8 cellular contexts compared by ENCODE assay signal in the genomic region with DNA sequence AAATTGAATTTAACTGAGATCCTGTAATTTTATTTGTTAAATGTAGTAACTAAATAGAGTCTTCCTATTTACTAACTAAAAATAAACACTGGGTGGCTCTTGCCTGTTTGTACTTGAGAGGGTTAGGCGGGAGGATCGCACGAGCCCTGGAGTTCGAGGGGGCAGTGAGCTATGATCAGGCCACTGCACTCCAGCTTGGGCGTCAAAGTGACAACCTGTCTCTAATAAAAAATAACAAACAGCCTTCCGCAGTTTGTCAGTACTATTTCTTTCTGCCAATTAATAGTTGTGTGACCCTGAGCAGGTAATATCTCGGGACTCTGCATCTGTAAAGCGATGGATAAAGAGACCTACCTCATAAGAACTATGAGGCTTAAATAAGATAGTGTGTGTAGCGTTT. TPM values are rescaled to one million over a fixed set of nuclear protein-coding genes. Genes with fewer than 3 reads are reported as not detected.
DNase-seq lines count a peak whose midpoint lies in the region; ATAC-seq and TF ChIP-seq lines count a peak whose summit lies in the region.

No MANE protein-coding gene starts in this region.

- peak overlapping the region; percentile 90 for H3K9ac ChIP-seq in MM.1S (ENCODE audit: low read length)

- peaks cover 46% of the 10 kb centered on the region for H3K79me2 ChIP-seq in MM.1S (ENCODE audit: low read length)

- CTCF ChIA-PET in CD8-positive, alpha-beta T cell (lab: Charles Lee) = interaction anchor here (1.1 to 2.4 kb wide), 2 partner anchors 39 to 42 kb away, joined by 3 to 8 read pairs; partner anchors contain the start of gene ARF4
- CTCF ChIA-PET in naive thymus-derived CD4-positive, alpha-beta T cell (lab: Charles Lee) = interaction anchor here (0.9 kb wide), 1 partner anchor 158 kb away, joined by 4 read pairs; no protein-coding TSS in a partner anchor

- peaks cover 31% of the 10 kb centered on the region for H3K4me1 ChIP-seq in CD8-positive, alpha-beta T cell (ENCODE audit: insufficient read depth, low read length)
- peaks cover 3% of the 10 kb centered on the region; the same call in 1 of the 2 replicates for H3K4me1 ChIP-seq in MM.1S (ENCODE audit: low read length)
- H3K4me1 ChIP-seq in naive thymus-derived CD4-positive, alpha-beta T cell (ENCODE audit: control insufficient read depth in 2 of 2, insufficient read depth in 2 of 2, low read length in 2 of 2) = peaks cover 22% of the 10 kb centered on the region in 2 donors

- H3K27me3 Mint-ChIP-seq in CD8-positive, alpha-beta T cell (ENCODE audit: low read depth) = no peaks in the 10 kb centered on the region
- H3K27me3 Mint-ChIP-seq in naive thymus-derived CD4-positive, alpha-beta T cell = no peaks in the 10 kb centered on the region

- H3K4me2 ChIP-seq in MM.1S (ENCODE audit: low read depth, low read length) = peak overlapping the region; percentile 96

- TF ChIP-seq CTCF in CD8-positive, alpha-beta T cell (IDR thresholded peaks at IDR 0.05) = no peak
- no peak for TF ChIP-seq CTCF in MM.1S (IDR thresholded peaks at IDR 0.05; ENCODE audit: low read length)
- no peak for TF ChIP-seq CTCF in dorsolateral prefrontal cortex (IDR thresholded peaks at IDR 0.05 in 54 of 56, conservative IDR thresholded peaks at IDR 0.05 in 2 of 56; ENCODE audit: low read depth in 1 of 56, partially characterized antibody in 56 of 56)
- TF ChIP-seq CTCF in omental fat pad (IDR thresholded peaks at IDR 0.05) = no peak

- peaks cover 26% of the 10 kb centered on the region for H3K36me3 Mint-ChIP-seq in CD8-positive, alpha-beta T cell
- H3K36me3 Mint-ChIP-seq in naive thymus-derived CD4-positive, alpha-beta T cell = peaks cover 0 to 22% (median 18%) of the 10 kb centered on the region in 5 donors

- peak in 1 of 7 experiments; percentile 6 for DNase-seq in CD8-positive, alpha-beta T cell
- no peak for DNase-seq in MM.1S
- no peak for DNase-seq in dorsolateral prefrontal cortex
- peak in 1 of 9 donors; percentile 1 for DNase-seq in naive thymus-derived CD4-positive, alpha-beta T cell
- no peak for DNase-seq in omental fat pad (ENCODE audit: low spot score)

- peaks cover 35% of the 10 kb centered on the region for H3K4me1 Mint-ChIP-seq in CD8-positive, alpha-beta T cell (ENCODE audit: low read depth)
- H3K4me1 Mint-ChIP-seq in naive thymus-derived CD4-positive, alpha-beta T cell = peaks cover 13 to 45% (median 34%) of the 10 kb centered on the region in 7 donors

- no peaks in the 10 kb centered on the region for H4K20me1 ChIP-seq in MM.1S (ENCODE audit: insufficient read depth, low read length)

- H3K4me3 Mint-ChIP-seq in CD8-positive, alpha-beta T cell = peak overlapping the region; percentile 88
- peak overlapping the region; percentile 85 to 99 (median 92) for H3K4me3 Mint-ChIP-seq in naive thymus-derived CD4-positive, alpha-beta T cell

- no peak for ATAC-seq in CD8-positive, alpha-beta T cell
- no peak for ATAC-seq in naive thymus-derived CD4-positive, alpha-beta T cell
- ATAC-seq in GM18861 (IDR thresholded peaks at IDR 0.05; ENCODE audit: unreplicated experiment) (no peak), GM18511 (IDR thresholded peaks at IDR 0.05; ENCODE audit: unreplicated experiment) (no peak), GM19452 (IDR thresholded peaks at IDR 0.05; ENCODE audit: unreplicated experiment) (no peak), omental fat pad (ENCODE audit: low FRiP score) (no peak)

- H3F3A ChIP-seq in MM.1S (ENCODE audit: insufficient read depth, low read length) = peaks cover 6% of the 10 kb centered on the region

- H2AFZ ChIP-seq in MM.1S (ENCODE audit: low read length) = peak overlapping the region; percentile 94

- no peaks in the 10 kb centered on the region for H3K9me2 ChIP-seq in MM.1S (replicated peaks; ENCODE audit: insufficient read depth, low read length)

- no peaks in the 10 kb centered on the region for H3K9me3 Mint-ChIP-seq in CD8-positive, alpha-beta T cell
- H3K9me3 Mint-ChIP-seq in naive thymus-derived CD4-positive, alpha-beta T cell = no peaks in the 10 kb centered on the region

- no peaks in the 10 kb centered on the region for H3K27me3 ChIP-seq in CD8-positive, alpha-beta T cell (ENCODE audit: insufficient read depth, low read length)
- no peaks in the 10 kb centered on the region for H3K27me3 ChIP-seq in MM.1S (replicated peaks; ENCODE audit: insufficient read depth, low read length)
- no peaks in the 10 kb centered on the region for H3K27me3 ChIP-seq in dorsolateral prefrontal cortex
- no peaks in the 10 kb centered on the region for H3K27me3 ChIP-seq in naive thymus-derived CD4-positive, alpha-beta T cell (ENCODE audit: control insufficient read depth in 2 of 2, insufficient read depth in 2 of 2, low read length in 2 of 2)

- peak overlapping the region; percentile 77 for H3K4me3 ChIP-seq in CD8-positive, alpha-beta T cell (ENCODE audit: low read depth, low read length)
- H3K4me3 ChIP-seq in MM.1S (ENCODE audit: low read length) = peak overlapping the region; percentile 93
- H3K4me3 ChIP-seq in dorsolateral prefrontal cortex = peak overlapping the region; percentile 63 to 100 (median 94)
- peak overlapping the region; percentile 74 for H3K4me3 ChIP-seq in naive thymus-derived CD4-positive, alpha-beta T cell (ENCODE audit: low read length)

- peak overlapping the region; percentile 99 for H3K27ac Mint-ChIP-seq in CD8-positive, alpha-beta T cell
- H3K27ac Mint-ChIP-seq in naive thymus-derived CD4-positive, alpha-beta T cell = peak overlapping the region; percentile 94 to 99 (median 98)

- H3K27ac ChIP-seq in CD8-positive, alpha-beta T cell (ENCODE audit: low read depth, low read length) = peak overlapping the region; percentile 87
- H3K27ac ChIP-seq in MM.1S (ENCODE audit: low read length) (peak overlapping the region; percentile 80; the same call in 1 of the 2 replicates), dorsolateral prefrontal cortex (peak overlapping the region; percentile 36 to 99 (median 93))
- H3K27ac ChIP-seq in naive thymus-derived CD4-positive, alpha-beta T cell (ENCODE audit: low read depth, low read length) = peak overlapping the region; percentile 96

- H3K36me3 ChIP-seq in CD8-positive, alpha-beta T cell (ENCODE audit: insufficient read depth, low read length) = peaks cover 9% of the 10 kb centered on the region
- H3K36me3 ChIP-seq in MM.1S (replicated peaks; ENCODE audit: insufficient read depth, low read length) = no peaks in the 10 kb centered on the region
- peaks cover 0 to 12% (median 6%) of the 10 kb centered on the region in 3 experiments for H3K36me3 ChIP-seq in naive thymus-derived CD4-positive, alpha-beta T cell (ENCODE audit: control insufficient read depth in 2 of 3, insufficient read depth in 3 of 3, low read length in 3 of 3)

- POLR2A ChIA-PET in CD8-positive, alpha-beta T cell (lab: Charles Lee) = interaction anchor here (0.6 to 4.7 kb wide), 11 partner anchors 9 to 998 kb away, joined by 3 to 43 read pairs (median 5); partner anchors contain the start of genes ARF4, CCDC66 and SLMAP
- POLR2A ChIA-PET in naive thymus-derived CD4-positive, alpha-beta T cell (lab: Charles Lee) = interaction anchor here (0.9 to 3.2 kb wide), 9 partner anchors 9 to 872 kb away, joined by 3 to 88 read pairs (median 10); partner anchors contain the start of genes ARF4, DENND6A, SLMAP and TASOR

- intact Hi-C loops in CD8-positive, alpha-beta T cell (cut with DNase I, micrococcal nuclease) = loop anchor here (5.0 to 10.0 kb wide), 4 partner anchors 161 to 871 kb away; partner anchors contain the start of genes APPL1 (in 2 of the 2) and TASOR (in 1 of the 2)
- intact Hi-C loops in dorsolateral prefrontal cortex (cut with DNase I) = loop anchor here (2.0 to 10.0 kb wide), 6 partner anchors 137 to 381 kb away; partner anchors contain the start of genes DENND6A (in 2 of the 2), SLMAP (in 2 of the 2) and APPL1 (in 1 of the 2)
- intact Hi-C loops in naive thymus-derived CD4-positive, alpha-beta T cell (cut with micrococcal nuclease) = loop anchor here (5.0 kb wide), 2 partner anchors 383 to 998 kb away; partner anchors contain the start of gene CCDC66 (in 1 of the 2)

- H3K9me3 ChIP-seq in CD8-positive, alpha-beta T cell (ENCODE audit: low read length) = no peaks in the 10 kb centered on the region
- H3K9me3 ChIP-seq in MM.1S (replicated peaks; ENCODE audit: insufficient read depth, low read length) = no peaks in the 10 kb centered on the region
- H3K9me3 ChIP-seq in naive thymus-derived CD4-positive, alpha-beta T cell (ENCODE audit: control insufficient read depth in 2 of 3, low read length in 3 of 3) = no peaks in the 10 kb centered on the region

RNA-seq across cellular contexts. Expression of gene PDE12, which starts 0.8 kb away (rescaled TPM):
- total RNA-seq in CD8-positive, alpha-beta T cell = 10 to 100 TPM; 44.8 to 45.9 TPM
- total RNA-seq in dorsolateral prefrontal cortex (10 to 100 TPM; 17.3 to 29.8 (median 22.0) TPM), omental fat pad (10 to 100 TPM; 14.8 to 61.2 (median 21.4) TPM)
- 10 to 100 TPM; 24.0 to 35.5 (median 27.8) TPM for total RNA-seq in naive thymus-derived CD4-positive, alpha-beta T cell
- polyA plus RNA-seq in naive thymus-derived CD4-positive, alpha-beta T cell = 10 to 100 TPM; 15.1 to 24.5 TPM

RNA-seq across cellular contexts. Expression of gene DNAH12, which starts 11.2 kb away (rescaled TPM):
- under 1 TPM; 0.08 to 0.27 TPM for total RNA-seq in CD8-positive, alpha-beta T cell
- total RNA-seq in dorsolateral prefrontal cortex (1 to 10 TPM in 44 of 120 experiments, under 1 TPM in 76; 0.14 to 2.8 (median 0.85) TPM), omental fat pad (under 1 TPM in 3 of 4 donors, not detected in 1; 0.19 to 0.72 (median 0.31) TPM)
- total RNA-seq in naive thymus-derived CD4-positive, alpha-beta T cell = under 1 TPM; 0.05 to 0.51 (median 0.19) TPM
- polyA plus RNA-seq in naive thymus-derived CD4-positive, alpha-beta T cell = not detected

RNA-seq across cellular contexts. Expression of gene ARF4, which starts 41.8 kb away (rescaled TPM):
- 10 to 100 TPM; 72.7 to 73.5 TPM for total RNA-seq in CD8-positive, alpha-beta T cell
- total RNA-seq in dorsolateral prefrontal cortex (10 to 100 TPM; 45.6 to 76.9 (median 61.0) TPM), omental fat pad (100 to 1,000 TPM in 3 of 4 donors, 10 to 100 TPM in 1; 92.4 to 209 (median 136) TPM)
- 10 to 100 TPM; 50.9 to 85.5 (median 57.5) TPM for total RNA-seq in naive thymus-derived CD4-positive, alpha-beta T cell
- polyA plus RNA-seq in naive thymus-derived CD4-positive, alpha-beta T cell = 100 to 1,000 TPM; 128 to 130 TPM
